ENCODE assay signal across 27 cellular contexts in the genomic region with DNA sequence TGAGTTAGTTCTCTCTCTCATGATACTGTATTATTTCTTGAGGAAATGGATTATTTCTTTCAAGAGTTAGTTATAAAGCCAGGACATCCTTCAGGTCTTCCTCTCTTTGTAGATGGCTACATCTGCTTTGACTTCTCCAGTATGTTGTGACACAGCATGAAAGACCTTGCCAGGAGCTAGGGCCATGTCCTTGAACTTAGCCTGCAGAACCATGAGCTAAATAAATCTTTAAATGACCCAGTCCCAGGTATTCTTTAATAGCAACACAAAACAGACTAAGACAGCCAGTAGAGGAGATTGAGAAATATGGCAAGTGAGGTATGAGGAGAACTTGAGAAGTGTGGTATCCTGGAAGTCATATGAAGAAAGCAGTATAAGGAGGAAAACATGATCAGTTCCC.
"Had no signal": no experiment of that assay in that cellular context is flagged by ENCODE, and none has a peak within 500 bp of the region (broad histone marks: within the 10 kb centered on the region; RNA-seq: fewer than 3 reads in every experiment).

No MANE protein-coding gene starts in this region.

- H3K9me3 Mint-ChIP-seq: stimulated activated memory B cell treated with anti-CD40 and anti-IgM and Interleukin-4, amounts not matched to agents 10 μg/mL and 1 μg/mL and 100 μg/mL, for 72 hours; stimulated activated naive B cell treated with anti-CD40 and anti-IgM and Interleukin-4, amounts not matched to agents 10 μg/mL and 1 μg/mL and 100 μg/mL, for 72 hours; stimulated activated naive CD8-positive, alpha-beta T cell treated with anti-CD3 and anti-CD28 coated beads, Interleukin-15, Interleukin-2, amounts not matched to agents 100 ng/mL and 50 ng/mL, for 24 hours had no signal

- ATAC-seq: stimulated activated memory B cell treated with anti-CD40 and anti-IgM and Interleukin-4, amounts not matched to agents 10 μg/mL and 1 μg/mL and 100 μg/mL, for 72 hours; stimulated activated naive B cell treated with anti-CD40 and anti-IgM and Interleukin-4, amounts not matched to agents 10 μg/mL and 1 μg/mL and 100 μg/mL, for 72 hours; stimulated activated naive CD8-positive, alpha-beta T cell treated with anti-CD3 and anti-CD28 coated beads, Interleukin-15, amount 100 ng/mL, for 72 hours; stimulated activated naive CD8-positive, alpha-beta T cell treated with anti-CD3 and anti-CD28 coated beads, Interleukin-15, Interleukin-2, amounts not matched to agents 100 U/mL and 50 U/mL, for 24 hours; upper lobe of right lung had no signal

- H3K4me1 ChIP-seq: stomach, suprapubic skin, testis, thyroid gland, tibial artery, tibial nerve, upper lobe of left lung, upper lobe of right lung, uterus, vagina had no signal

- H3K27ac Mint-ChIP-seq: stimulated activated memory B cell treated with anti-CD40 and anti-IgM and Interleukin-4, amounts not matched to agents 10 μg/mL and 1 μg/mL and 100 μg/mL, for 72 hours; stimulated activated naive B cell treated with anti-CD40 and anti-IgM and Interleukin-4, amounts not matched to agents 10 μg/mL and 1 μg/mL and 100 μg/mL, for 72 hours; stimulated activated naive CD8-positive, alpha-beta T cell treated with anti-CD3 and anti-CD28 coated beads, Interleukin-15, amount 100 ng/mL, for 72 hours; stimulated activated naive CD8-positive, alpha-beta T cell treated with anti-CD3 and anti-CD28 coated beads, Interleukin-15, Interleukin-2, amounts not matched to agents 100 ng/mL and 50 ng/mL, for 24 hours; type B pancreatic cell had no signal

- DNase-seq: stimulated activated CD4-positive, alpha-beta T cell treated with anti-CD3 and anti-CD28 coated beads, Interleukin-2, amount 100 ng/mL, for 48 hours; stimulated activated CD4-positive, alpha-beta T cell treated with anti-CD3 and anti-CD28 coated beads, Interleukin-4, amount 100 ng/mL, for 1 hour; stimulated activated CD4-positive, alpha-beta T cell treated with anti-CD3 and anti-CD28 coated beads, Interleukin-4, amount 100 ng/mL, for 24 hours; stimulated activated CD4-positive, alpha-beta T cell treated with anti-CD3 and anti-CD28 coated beads, Interleukin-4, amount 100 ng/mL, for 4 hours; stimulated activated CD8-positive, alpha-beta memory T cell treated with anti-CD3 and anti-CD28 coated beads, Interleukin-4, amount 100 ng/mL, for 48 hours; stimulated activated naive B cell treated with anti-CD40 and anti-IgM and Interleukin-4, amounts not matched to agents 10 μg/mL and 1 μg/mL and 100 μg/mL, for 72 hours; stimulated activated naive CD4-positive, alpha-beta T cell; stimulated activated naive CD4-positive, alpha-beta T cell treated with Interleukin-2 at 50 U/mL for 16 hours; stimulated activated naive CD8-positive, alpha-beta T cell treated with anti-CD3 and anti-CD28 coated beads, Interleukin-15, amount 100 ng/mL, for 72 hours; stimulated activated naive CD8-positive, alpha-beta T cell treated with anti-CD3 and anti-CD28 coated beads, Interleukin-15, Interleukin-2, amounts not matched to agents 100 U/mL and 50 U/mL, for 24 hours; stomach; substantia nigra; testis; thyroid gland; tibial artery; transverse colon; trophoblast cell; upper lobe of left lung; upper lobe of right lung; uterus had no signal

- H3K4me3 ChIP-seq: stomach, suprapubic skin, testis, thoracic aorta, thyroid gland, tibial artery, tibial nerve, transverse colon, upper lobe of left lung, upper lobe of right lung, uterus, vagina had no signal

- H3K4me1 Mint-ChIP-seq: stimulated activated memory B cell treated with anti-CD40 and anti-IgM and Interleukin-4, amounts not matched to agents 10 μg/mL and 1 μg/mL and 100 μg/mL, for 72 hours; stimulated activated naive B cell treated with anti-CD40 and anti-IgM and Interleukin-4, amounts not matched to agents 10 μg/mL and 1 μg/mL and 100 μg/mL, for 72 hours; stimulated activated naive CD8-positive, alpha-beta T cell treated with anti-CD3 and anti-CD28 coated beads, Interleukin-15, amount 100 ng/mL, for 72 hours had no signal

- H3K36me3 Mint-ChIP-seq: stimulated activated memory B cell treated with anti-CD40 and anti-IgM and Interleukin-4, amounts not matched to agents 10 μg/mL and 1 μg/mL and 100 μg/mL, for 72 hours; stimulated activated naive B cell treated with anti-CD40 and anti-IgM and Interleukin-4, amounts not matched to agents 10 μg/mL and 1 μg/mL and 100 μg/mL, for 72 hours had no signal

- H3K27ac ChIP-seq: stomach, suprapubic skin, testis, thoracic aorta, thyroid gland, tibial artery, tibial nerve, transverse colon, upper lobe of left lung, upper lobe of right lung, uterus, vagina had no signal

- H3K36me3 ChIP-seq: stomach, suprapubic skin, thoracic aorta, thyroid gland, tibial artery, tibial nerve, transverse colon, upper lobe of left lung, upper lobe of right lung, uterus, vagina had no signal

- H3K27me3 Mint-ChIP-seq: stimulated activated memory B cell treated with anti-CD40 and anti-IgM and Interleukin-4, amounts not matched to agents 10 μg/mL and 1 μg/mL and 100 μg/mL, for 72 hours; stimulated activated naive B cell treated with anti-CD40 and anti-IgM and Interleukin-4, amounts not matched to agents 10 μg/mL and 1 μg/mL and 100 μg/mL, for 72 hours; stimulated activated naive CD8-positive, alpha-beta T cell treated with anti-CD3 and anti-CD28 coated beads, Interleukin-15, amount 100 ng/mL, for 72 hours; stimulated activated naive CD8-positive, alpha-beta T cell treated with anti-CD3 and anti-CD28 coated beads, Interleukin-15, Interleukin-2, amounts not matched to agents 100 ng/mL and 50 ng/mL, for 24 hours; type B pancreatic cell had no signal

- H3K27me3 ChIP-seq: stomach, suprapubic skin, testis, thyroid gland, tibial artery, tibial nerve, transverse colon, upper lobe of left lung, upper lobe of right lung, uterus, vagina had no signal

- H3K9me3 ChIP-seq: stomach, suprapubic skin, testis, thoracic aorta, thyroid gland, tibial artery, tibial nerve, transverse colon, upper lobe of left lung, upper lobe of right lung, uterus, vagina had no signal

- H3K4me3 Mint-ChIP-seq: stimulated activated memory B cell treated with anti-CD40 and anti-IgM and Interleukin-4, amounts not matched to agents 10 μg/mL and 1 μg/mL and 100 μg/mL, for 72 hours; stimulated activated naive B cell treated with anti-CD40 and anti-IgM and Interleukin-4, amounts not matched to agents 10 μg/mL and 1 μg/mL and 100 μg/mL, for 72 hours; stimulated activated naive CD8-positive, alpha-beta T cell treated with anti-CD3 and anti-CD28 coated beads, Interleukin-15, amount 100 ng/mL, for 72 hours; stimulated activated naive CD8-positive, alpha-beta T cell treated with anti-CD3 and anti-CD28 coated beads, Interleukin-15, Interleukin-2, amounts not matched to agents 100 ng/mL and 50 ng/mL, for 24 hours; type B pancreatic cell had no signal
